ENCODE assay signal across 8 cellular contexts in the genomic region with DNA sequence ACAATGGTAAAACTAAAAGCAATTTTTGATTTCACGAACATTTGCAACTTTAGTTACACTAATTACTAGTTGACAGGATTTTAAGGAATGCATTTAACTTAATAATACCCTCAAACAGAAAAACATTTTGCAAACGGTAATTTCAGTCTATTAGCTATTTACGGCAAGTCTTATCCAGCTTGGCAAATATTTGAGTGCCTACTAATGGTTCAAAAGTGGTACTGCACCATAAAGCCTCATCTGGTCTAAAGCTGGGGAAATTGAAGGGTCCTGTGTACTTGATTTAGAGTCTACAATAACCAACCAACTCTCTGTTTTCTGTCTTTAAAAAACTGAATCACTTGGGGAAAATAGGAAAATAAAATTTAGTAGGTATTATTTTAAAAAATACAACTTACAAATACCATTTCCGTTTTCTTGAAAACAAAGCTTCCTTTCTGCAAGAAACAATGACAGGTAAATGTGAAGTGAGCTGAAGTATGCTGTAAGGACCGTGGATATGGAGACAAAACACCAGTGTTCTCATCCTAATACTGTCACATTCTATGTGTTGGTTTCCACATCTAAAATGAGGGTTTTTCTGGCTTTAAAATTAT.
DNase-seq lines count a peak whose midpoint lies in the region; ATAC-seq and TF ChIP-seq lines count a peak whose summit lies in the region.

No MANE protein-coding gene starts in this region.

- no peak overlapping the region for H3K27ac Mint-ChIP-seq in type B pancreatic cell
- no peak overlapping the region for H3K27ac Mint-ChIP-seq in stimulated activated memory B cell treated with anti-CD40 and anti-IgM and Interleukin-4, amounts not matched to agents 10 μg/mL and 1 μg/mL and 100 μg/mL, for 72 hours
- no peak overlapping the region for H3K27ac Mint-ChIP-seq in activated T-cell treated with anti-CD3 and anti-CD28 coated beads, Interleukin-2, amount 50 U/mL, for 72 hours

- DNase-seq in DMS53 treated with DMSO at 0.1 percent for 48 hours (lab: John Stamatoyannopoulos, UW; ENCODE audit: unreplicated experiment) (peak; percentile 72), HL-60 (ENCODE audit: low read depth in 1 of 2, low spot score in 1 of 2) (no peak), RWPE1 (ENCODE audit: low spot score) (peak; percentile 30), foreskin keratinocyte (peak in 1 of 2 donors; percentile 28), type B pancreatic cell (ENCODE audit: extremely low spot score, unreplicated experiment) (no peak)
- DNase-seq in activated T-cell treated with anti-CD3 and anti-CD28 coated beads, Interleukin-2, amount 50 U/mL, for 72 hours, result no peak

- H3K36me3 Mint-ChIP-seq in type B pancreatic cell, result no peaks in the 10 kb centered on the region
- H3K36me3 Mint-ChIP-seq in stimulated activated memory B cell treated with anti-CD40 and anti-IgM and Interleukin-4, amounts not matched to agents 10 μg/mL and 1 μg/mL and 100 μg/mL, for 72 hours, result no peaks in the 10 kb centered on the region
- no peaks in the 10 kb centered on the region for H3K36me3 Mint-ChIP-seq in activated T-cell treated with anti-CD3 and anti-CD28 coated beads, Interleukin-2, amount 50 U/mL, for 72 hours (ENCODE audit: insufficient read depth in 2 of 2)

- H3K9me3 Mint-ChIP-seq in type B pancreatic cell, result no peaks in the 10 kb centered on the region
- no peaks in the 10 kb centered on the region for H3K9me3 Mint-ChIP-seq in stimulated activated memory B cell treated with anti-CD40 and anti-IgM and Interleukin-4, amounts not matched to agents 10 μg/mL and 1 μg/mL and 100 μg/mL, for 72 hours
- no peaks in the 10 kb centered on the region for H3K9me3 Mint-ChIP-seq in activated T-cell treated with anti-CD3 and anti-CD28 coated beads, Interleukin-2, amount 50 U/mL, for 72 hours

- ATAC-seq in GM19463 (IDR thresholded peaks at IDR 0.05; ENCODE audit: unreplicated experiment), result peak; percentile 71
- peak; percentile 78 for ATAC-seq in foreskin keratinocyte
- no peak for ATAC-seq in stimulated activated memory B cell treated with anti-CD40 and anti-IgM and Interleukin-4, amounts not matched to agents 10 μg/mL and 1 μg/mL and 100 μg/mL, for 72 hours
- no peak for ATAC-seq in activated T-cell treated with anti-CD3 and anti-CD28 coated beads, Interleukin-2, amount 50 U/mL, for 72 hours (replicated peaks in 1 of 2)

- H3K27me3 ChIP-seq in HL-60 (ENCODE audit: insufficient read depth, poor library complexity, severe bottlenecking) (no peaks in the 10 kb centered on the region), foreskin keratinocyte (peaks cover 19% of the 10 kb centered on the region)

- no peaks in the 10 kb centered on the region for H3K4me1 ChIP-seq in foreskin keratinocyte

- TF ChIP-seq CTCF in HL-60 (IDR thresholded peaks at IDR 0.05; ENCODE audit: insufficient read depth, low read length), result peak; percentile 81
- TF ChIP-seq CTCF in RWPE1 (conservative IDR thresholded peaks at IDR 0.05; ENCODE audit: low read depth), result peak; percentile 69
- peak; percentile 81 for TF ChIP-seq CTCF in foreskin keratinocyte (conservative IDR thresholded peaks at IDR 0.05)
- TF ChIP-seq CTCF in type B pancreatic cell (conservative IDR thresholded peaks at IDR 0.05), result peak; percentile 81

- POLR2A ChIA-PET in RWPE1 (lab: Yijun Ruan, JAX; ENCODE audit: low non-redundant PET), result no interaction called here

- CTCF ChIA-PET in RWPE1 (lab: Yijun Ruan, JAX), result interaction anchor here (0.7 to 1.3 kb wide), 5 partner anchors 9 to 38 kb away, joined by 3 to 5 read pairs (median 3); no protein-coding TSS in a partner anchor

- no peak overlapping the region for H3K4me3 Mint-ChIP-seq in type B pancreatic cell
- no peak overlapping the region for H3K4me3 Mint-ChIP-seq in stimulated activated memory B cell treated with anti-CD40 and anti-IgM and Interleukin-4, amounts not matched to agents 10 μg/mL and 1 μg/mL and 100 μg/mL, for 72 hours
- H3K4me3 Mint-ChIP-seq in activated T-cell treated with anti-CD3 and anti-CD28 coated beads, Interleukin-2, amount 50 U/mL, for 72 hours, result no peak overlapping the region

- no peak overlapping the region for H3K4me3 ChIP-seq in HL-60 (replicated peaks; ENCODE audit: insufficient read depth, low read length)

- no peaks in the 10 kb centered on the region for H3K4me1 Mint-ChIP-seq in type B pancreatic cell (ENCODE audit: unreplicated experiment)
- peaks cover 29% of the 10 kb centered on the region for H3K4me1 Mint-ChIP-seq in stimulated activated memory B cell treated with anti-CD40 and anti-IgM and Interleukin-4, amounts not matched to agents 10 μg/mL and 1 μg/mL and 100 μg/mL, for 72 hours
- H3K4me1 Mint-ChIP-seq in activated T-cell treated with anti-CD3 and anti-CD28 coated beads, Interleukin-2, amount 50 U/mL, for 72 hours (ENCODE audit: low read depth), result no peaks in the 10 kb centered on the region

- H3K27ac ChIP-seq in HL-60 (replicated peaks), result no peak overlapping the region
- H3K27ac ChIP-seq in RWPE1, result no peak overlapping the region
- H3K27ac ChIP-seq in foreskin keratinocyte, result no peak overlapping the region

- peaks cover 15% of the 10 kb centered on the region for H3K27me3 Mint-ChIP-seq in type B pancreatic cell
- H3K27me3 Mint-ChIP-seq in stimulated activated memory B cell treated with anti-CD40 and anti-IgM and Interleukin-4, amounts not matched to agents 10 μg/mL and 1 μg/mL and 100 μg/mL, for 72 hours, result no peaks in the 10 kb centered on the region
- H3K27me3 Mint-ChIP-seq in activated T-cell treated with anti-CD3 and anti-CD28 coated beads, Interleukin-2, amount 50 U/mL, for 72 hours (ENCODE audit: low read depth), result peaks cover 24% of the 10 kb centered on the region

Comparison
In these comparisons a context has a peak if more than half of its experiments do, and no peak if none do; other contexts are left out.
1. DNase-seq: peak in DMS53 treated with DMSO at 0.1 percent for 48 hours (single experiment) and RWPE1 (single experiment); none in HL-60 (0 of 2), type B pancreatic cell (single experiment) and activated T-cell treated with anti-CD3 and anti-CD28 coated beads, Interleukin-2, amount 50 U/mL, for 72 hours (0 of 2).
2. ATAC-seq: peak in GM19463 (single experiment) and foreskin keratinocyte (single experiment); none in stimulated activated memory B cell treated with anti-CD40 and anti-IgM and Interleukin-4, amounts not matched to agents 10 μg/mL and 1 μg/mL and 100 μg/mL, for 72 hours (single experiment) and activated T-cell treated with anti-CD3 and anti-CD28 coated beads, Interleukin-2, amount 50 U/mL, for 72 hours (0 of 2).
3. Peak in every context shown above with its lines, with median percentiles within 50 percentile points of each other: CTCF ChIP-seq.